1 cellular context compared by ENCODE assay signal in the genomic region with DNA sequence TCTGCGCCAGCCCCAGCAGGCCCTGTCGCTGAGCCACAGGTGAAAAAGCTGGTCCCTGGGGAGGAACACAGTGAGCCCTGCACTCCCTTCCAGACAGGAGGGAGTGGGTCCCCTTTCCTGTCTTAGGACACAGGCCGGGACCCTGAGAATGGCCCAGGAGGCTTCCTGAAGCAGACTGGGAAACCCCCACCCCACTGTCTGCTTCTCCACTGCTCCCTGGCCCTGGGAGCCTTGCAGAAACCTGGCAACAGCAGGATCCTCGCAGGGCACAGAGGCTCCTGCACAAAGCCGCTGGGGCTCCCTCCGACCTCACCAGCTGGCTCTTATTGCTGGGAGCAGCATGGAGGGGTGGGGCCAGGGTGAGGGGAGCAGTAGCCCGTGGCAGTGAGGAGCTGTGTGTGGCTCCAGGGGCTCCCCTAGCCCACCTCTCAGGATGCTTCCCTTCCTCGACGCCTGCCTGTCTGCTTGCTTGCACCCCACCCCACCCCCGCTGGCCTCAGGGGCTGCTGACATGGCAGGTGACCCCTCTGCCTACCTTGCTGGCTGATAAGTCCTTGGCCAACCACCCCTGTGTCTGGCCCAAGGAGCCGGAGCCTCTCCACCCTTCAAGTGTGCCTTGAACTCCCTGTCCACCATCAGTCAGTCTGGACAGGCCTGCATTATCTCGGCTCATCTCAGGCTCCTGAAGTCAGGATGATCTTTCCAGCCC.
TF ChIP-seq lines count a peak whose summit lies in the region.

No MANE protein-coding gene starts in this region.

TF ChIP-seq in H1, 55 proteins besides CTCF, POLR2A, EP300 and RAD21 (continued from another document):
- TF ChIP-seq, protein P1, sequence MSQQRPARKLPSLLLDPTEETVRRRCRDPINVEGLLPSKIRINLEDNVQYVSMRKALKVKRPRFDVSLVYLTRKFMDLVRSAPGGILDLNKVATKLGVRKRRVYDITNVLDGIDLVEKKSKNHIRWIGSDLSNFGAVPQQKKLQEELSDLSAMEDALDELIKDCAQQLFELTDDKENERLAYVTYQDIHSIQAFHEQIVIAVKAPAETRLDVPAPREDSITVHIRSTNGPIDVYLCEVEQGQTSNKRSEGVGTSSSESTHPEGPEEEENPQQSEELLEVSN (IDR thresholded peaks at IDR 0.05): no peak
- TF ChIP-seq SP2 (IDR thresholded peaks at IDR 0.05; ENCODE audit: low read length) (no peak), CBX8 (IDR thresholded peaks at IDR 0.05; ENCODE audit: borderline replicate concordance, low read depth, low read length) (no peak), BCL11A (IDR thresholded peaks at IDR 0.05; ENCODE audit: low read depth in 2 of 2, low read length in 2 of 2) (no peak), ZNF274 (IDR thresholded peaks at IDR 0.05; ENCODE audit: borderline replicate concordance, extremely low read depth, low read length) (no peak), YY1 (IDR thresholded peaks at IDR 0.05; ENCODE audit: low read depth, low read length) (no peak), BRCA1 (IDR thresholded peaks at IDR 0.05; ENCODE audit: low read depth, low read length) (no peak), NANOG (IDR thresholded peaks at IDR 0.05; ENCODE audit: insufficient read depth, low read depth, low read length, poor library complexity, severe bottlenecking) (no peak)
- TF ChIP-seq, protein P2, sequence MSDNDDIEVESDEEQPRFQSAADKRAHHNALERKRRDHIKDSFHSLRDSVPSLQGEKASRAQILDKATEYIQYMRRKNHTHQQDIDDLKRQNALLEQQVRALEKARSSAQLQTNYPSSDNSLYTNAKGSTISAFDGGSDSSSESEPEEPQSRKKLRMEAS (IDR thresholded peaks at IDR 0.05): no peak
